In genomic region chr6:30113377-30113759, GRCh38 we compare ENCODE assay signal across 1 cellular context.
A peak's percentile ranks its signal among the peaks of the same experiment; 100 is the strongest.
TF ChIP-seq lines count a peak whose summit lies in the region.

No MANE protein-coding gene starts in this region.

TF ChIP-seq in GM12878, 131 proteins besides CTCF, POLR2A, EP300 and RAD21 (continued from another document):
- TF ChIP-seq REST (IDR thresholded peaks at IDR 0.05; ENCODE audit: low read depth, low read length) (no peak), POU2F2 (IDR thresholded peaks at IDR 0.05; ENCODE audit: borderline replicate concordance, low read depth, low read length) (0 out of 3 replicates have a peak, but pooled peaks have one; percentile 3), ZZZ3 (IDR thresholded peaks at IDR 0.05; ENCODE audit: control insufficient read depth, insufficient read length, low read depth) (no peak), CBX3 (IDR thresholded peaks at IDR 0.05; ENCODE audit: borderline replicate concordance, low read depth) (no peak), CHD4 (IDR thresholded peaks at IDR 0.05) (no peak), CBX5 (IDR thresholded peaks at IDR 0.05; ENCODE audit: low read depth) (no peak), SP1 (IDR thresholded peaks at IDR 0.05; ENCODE audit: low read depth, low read length) (no peak), E2F8 (IDR thresholded peaks at IDR 0.05; ENCODE audit: low read depth, partially characterized antibody) (no peak), TCF12 (IDR thresholded peaks at IDR 0.05; ENCODE audit: low read depth, low read length) (no peak), ZBTB4 (CRISPR knock-in tag; IDR thresholded peaks at IDR 0.05) (no peak), MTA2 (IDR thresholded peaks at IDR 0.05; ENCODE audit: low read depth) (peak; percentile 16; the same call in 1 of the 2 replicates), ZNF622 (IDR thresholded peaks at IDR 0.05) (no peak), BCL11A (IDR thresholded peaks at IDR 0.05; ENCODE audit: low read depth, low read length) (no peak)
